8 cellular contexts compared by ENCODE assay signal in genomic region chr5:53095931-53096525, GRCh38. TPM values are rescaled to one million over a fixed set of nuclear protein-coding genes. Genes with fewer than 3 reads are reported as not detected.
DNase-seq lines count a peak whose midpoint lies in the region; ATAC-seq and TF ChIP-seq lines count a peak whose summit lies in the region.

No MANE protein-coding gene starts in this region.

- no peaks in the 10 kb centered on the region for H3K27me3 ChIP-seq in ascending aorta

- peak; percentile 73 to 86 (median 81) for TF ChIP-seq CTCF in ascending aorta (IDR thresholded peaks at IDR 0.05)

- H3K9me3 ChIP-seq in ascending aorta = no peaks in the 10 kb centered on the region

- H3K4me1 ChIP-seq in ascending aorta = peaks cover 0 to under 1% of the 10 kb centered on the region in 2 donors

- ATAC-seq in GM21737 (IDR thresholded peaks at IDR 0.05; ENCODE audit: unreplicated experiment) = peak; percentile 54

- H3K36me3 ChIP-seq in ascending aorta = peaks cover 14 to 35% of the 10 kb centered on the region in 2 donors

- intact Hi-C loops in ascending aorta (cut with DNase I) (loop anchor here (10.0 kb wide), 3 partner anchors 311 to 431 kb away; partner anchors contain the start of genes ITGA1 and PELO), posterior vena cava (cut with DNase I) (loop anchor here (5.0 to 10.0 kb wide), 2 partner anchors 141 to 144 kb away; no protein-coding TSS in a partner anchor)

- H3K27ac ChIP-seq in ascending aorta = no peak overlapping the region

- H3K4me3 ChIP-seq in ascending aorta = no peak overlapping the region

- DNase-seq in ELR (ENCODE audit: low read depth) = peak; percentile 67
- peak; percentile 64 for DNase-seq in M059J (ENCODE audit: low read depth)
- peak in 4 of 5 experiments; percentile 10 to 71 (median 46) for DNase-seq in T-helper 2 cell
- DNase-seq in ascending aorta (ENCODE audit: low spot score in 2 of 2) = peak in 1 of 2 donors; percentile 83
- peak in 31 of 51 donors; percentile 1 to 84 (median 35) for DNase-seq in hypothalamus (lab: John Stamatoyannopoulos, UW)
- peak; percentile 58 for DNase-seq in stimulated activated CD4-positive, alpha-beta T cell treated with anti-CD3 and anti-CD28 coated beads, Interleukin-12 subunit alpha, Interleukin-12 subunit beta, amount 100 ng/mL, for 4 hours
- no peak for DNase-seq in posterior vena cava (ENCODE audit: low spot score)

RNA-seq across cellular contexts. Expression of gene MOCS2, which starts 13.5 kb away (rescaled TPM):
- 94.5 and 110 TPM in 2 replicates for total RNA-seq in M059J (2014; rRNA removed; shearing (Covaris generic))
- total RNA-seq in ascending aorta = 21.3 TPM
- 10 to 100 TPM; 50.1 to 55.2 TPM for total RNA-seq in posterior vena cava
